ENCODE assay signal across 2 cellular contexts in genomic region chr11:115148691-115149090, GRCh38.
TF ChIP-seq lines count a peak whose summit lies in the region.

No MANE protein-coding gene starts in this region.

TF ChIP-seq in HEK293, 187 proteins besides CTCF, POLR2A, EP300 and RAD21:
- TF ChIP-seq ZNF398 (tag by site-specific recombination; IDR thresholded peaks at IDR 0.05): peak; percentile 47
- TF ChIP-seq EGR2 (tag by site-specific recombination; IDR thresholded peaks at IDR 0.05; ENCODE audit: low read depth): peak; percentile 97
- TF ChIP-seq KLF1 (tag by site-specific recombination; IDR thresholded peaks at IDR 0.05): peak; percentile 80
- TF ChIP-seq ZNF266 (tag by site-specific recombination; IDR thresholded peaks at IDR 0.05; ENCODE audit: low read depth): 0 out of 2 replicates have a peak, but pooled peaks have one; percentile 14
- TF ChIP-seq ZBTB11 (tag by site-specific recombination; conservative IDR thresholded peaks at IDR 0.05; ENCODE audit: low read depth): no peak
- no peak for TF ChIP-seq ZNF24 (tag by site-specific recombination; IDR thresholded peaks at IDR 0.05)
- peak; percentile 99 for TF ChIP-seq ZFHX2 (tag by site-specific recombination; conservative IDR thresholded peaks at IDR 0.05)

TF ChIP-seq in K562, 482 proteins besides CTCF, POLR2A, EP300 and RAD21:
- TF ChIP-seq EGR1 (conservative IDR thresholded peaks at IDR 0.05) (peak; percentile 28; the same call in 1 of the 2 replicates), SP2 (IDR thresholded peaks at IDR 0.05; ENCODE audit: extremely low read depth, low read depth, low read length, poor library complexity, severe bottlenecking) (no peak)
